Comparison of ENCODE assay signal across 10 cellular contexts in the genomic region with DNA sequence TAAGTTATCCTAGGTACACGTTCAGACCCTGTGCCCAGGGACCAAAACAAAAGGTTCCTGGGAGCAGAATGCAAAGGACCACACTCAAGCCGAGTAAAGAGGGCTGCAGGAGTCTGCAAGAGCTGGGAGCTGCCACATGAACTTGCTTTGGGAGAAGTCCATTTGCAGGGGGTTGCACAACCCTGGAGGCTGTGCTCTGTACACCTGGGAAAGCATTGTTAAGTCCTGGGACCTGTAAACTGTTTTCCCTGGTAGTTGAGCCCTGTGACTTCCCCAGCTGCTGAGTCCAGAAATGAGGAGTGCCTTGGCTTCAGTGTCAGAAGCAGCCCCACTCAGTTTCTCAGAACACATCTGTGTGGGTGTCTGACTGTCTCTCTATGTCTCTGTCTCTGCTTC.
DNase-seq lines count a peak whose midpoint lies in the region; ATAC-seq and TF ChIP-seq lines count a peak whose summit lies in the region.
"Had no signal": no experiment of that assay in that cellular context is flagged by ENCODE, and none has a peak within 500 bp of the region (broad histone marks: within the 10 kb centered on the region; RNA-seq: fewer than 3 reads in every experiment).

No MANE protein-coding gene starts in this region.

- WGBS in mesenchymal stem cell: 58% methylated on average over 2 of the region's 2 CpGs

- H2BK15ac ChIP-seq in mesenchymal stem cell (ENCODE audit: low read depth, poor library complexity, severe bottlenecking): peak overlapping the region; percentile 39

- H3K4me1 ChIP-seq in MM.1S (ENCODE audit: low read length) (peaks cover 15% of the 10 kb centered on the region), mesenchymal stem cell (ENCODE audit: control insufficient read depth, insufficient read depth, low read depth, low read length) (peaks cover 16% of the 10 kb centered on the region)

- ATAC-seq in stimulated activated naive CD8-positive, alpha-beta T cell treated with anti-CD3 and anti-CD28 coated beads, Interleukin-15, Interleukin-2, amounts not matched to agents 100 U/mL and 50 U/mL, for 24 hours: no peak
- no peak for ATAC-seq in HG03521 (IDR thresholded peaks at IDR 0.05; ENCODE audit: unreplicated experiment)

- peak overlapping the region in 1 of 2 experiments; percentile 42 for H3K14ac ChIP-seq in mesenchymal stem cell (ENCODE audit: low read length in 2 of 2)

- H3F3A ChIP-seq in MM.1S (ENCODE audit: insufficient read depth, low read length): no peaks in the 10 kb centered on the region

- H3K9ac ChIP-seq in MM.1S (ENCODE audit: low read length) (no peak overlapping the region; the same call in 1 of the 2 replicates), mesenchymal stem cell (ENCODE audit: low read length) (peak overlapping the region; percentile 75)

- no peaks in the 10 kb centered on the region for H3K79me1 ChIP-seq in mesenchymal stem cell (replicated peaks; ENCODE audit: low read length, poor library complexity, severe bottlenecking)

- H4K91ac ChIP-seq in mesenchymal stem cell (ENCODE audit: low read length): peak overlapping the region; percentile 35

- H2AK5ac ChIP-seq in mesenchymal stem cell (ENCODE audit: low read length, severe bottlenecking): peak overlapping the region; percentile 74

- peak overlapping the region; percentile 48 for H3K4me2 ChIP-seq in MM.1S (ENCODE audit: low read depth, low read length)
- H3K4me2 ChIP-seq in mesenchymal stem cell (ENCODE audit: low read length, poor library complexity, severe bottlenecking): no peak overlapping the region

- DNase-seq in MM.1S: no peak
- DNase-seq in caudate nucleus (lab: John Stamatoyannopoulos, UW): peak in 3 of 61 donors; percentile 14 to 54 (median 19)
- no peak for DNase-seq in mesenchymal stem cell
- DNase-seq in substantia nigra (lab: John Stamatoyannopoulos, UW): peak in 1 of 49 donors; percentile 57
- DNase-seq in stimulated activated naive CD8-positive, alpha-beta T cell treated with anti-CD3 and anti-CD28 coated beads, Interleukin-15, Interleukin-2, amounts not matched to agents 100 U/mL and 50 U/mL, for 24 hours: no peak
- no peak for DNase-seq in NCI-H510A treated with DMSO at 0.1 percent for 48 hours (lab: John Stamatoyannopoulos, UW)
- DNase-seq in midbrain (lab: John Stamatoyannopoulos, UW): no peak
- DNase-seq: KG1, NCI-H2107 had no signal

- no peaks in the 10 kb centered on the region for H3K27me3 ChIP-seq in MM.1S (replicated peaks; ENCODE audit: insufficient read depth, low read length)
- no peaks in the 10 kb centered on the region for H3K27me3 ChIP-seq in mesenchymal stem cell (ENCODE audit: control insufficient read depth in 1 of 2, insufficient read depth in 1 of 2, low read length in 2 of 2)

- H3K79me2 ChIP-seq in MM.1S (ENCODE audit: low read length): no peaks in the 10 kb centered on the region

- H3K4ac ChIP-seq in mesenchymal stem cell (ENCODE audit: low read depth in 1 of 2, low read length in 2 of 2): peak overlapping the region in 1 of 2 experiments; percentile 56

- peak overlapping the region; percentile 11; the same call in 1 of the 2 replicates for H3K27ac ChIP-seq in MM.1S (ENCODE audit: low read length)
- H3K27ac ChIP-seq in caudate nucleus (ENCODE audit: low read depth, low read length): peak overlapping the region; percentile 71
- H3K27ac ChIP-seq in mesenchymal stem cell (ENCODE audit: low read length, poor library complexity, severe bottlenecking): peak overlapping the region; percentile 65
- peak overlapping the region; percentile 51 for H3K27ac ChIP-seq in substantia nigra (ENCODE audit: low read depth, low read length, poor library complexity, severe bottlenecking)

- H3K9me2 ChIP-seq in MM.1S (replicated peaks; ENCODE audit: insufficient read depth, low read length): no peaks in the 10 kb centered on the region

- peak overlapping the region; percentile 12 to 95 for H3K18ac ChIP-seq in mesenchymal stem cell (ENCODE audit: low read depth in 1 of 2, low read length in 2 of 2)

- H4K20me1 ChIP-seq in MM.1S (ENCODE audit: insufficient read depth, low read length): no peaks in the 10 kb centered on the region

- no peaks in the 10 kb centered on the region for H3K9me3 ChIP-seq in MM.1S (replicated peaks; ENCODE audit: insufficient read depth, low read length)
- no peaks in the 10 kb centered on the region for H3K9me3 ChIP-seq in mesenchymal stem cell (ENCODE audit: control insufficient read depth, low read length)

- peak overlapping the region; percentile 71 for H2AFZ ChIP-seq in MM.1S (ENCODE audit: low read length)
- peak overlapping the region; percentile 73 for H2AFZ ChIP-seq in mesenchymal stem cell (ENCODE audit: low read depth, low read length)

- peak overlapping the region; percentile 63 for H2BK5ac ChIP-seq in mesenchymal stem cell (ENCODE audit: low read depth, low read length, poor library complexity, severe bottlenecking)

- no peak overlapping the region for H3K23ac ChIP-seq in mesenchymal stem cell (ENCODE audit: low read length in 2 of 2)

- H4K8ac ChIP-seq in mesenchymal stem cell (ENCODE audit: low read length): peak overlapping the region; percentile 66

- no peak overlapping the region for H3K4me3 ChIP-seq in MM.1S (ENCODE audit: low read length)
- H3K4me3 ChIP-seq in mesenchymal stem cell (ENCODE audit: insufficient read depth in 1 of 2, low read depth in 1 of 2, low read length in 2 of 2): no peak overlapping the region

- no peak overlapping the region for H2BK120ac ChIP-seq in mesenchymal stem cell (ENCODE audit: low read depth, low read length)

- TF ChIP-seq CTCF in MM.1S (IDR thresholded peaks at IDR 0.05; ENCODE audit: low read length): no peak

- H3K36me3 ChIP-seq in MM.1S (replicated peaks; ENCODE audit: insufficient read depth, low read length): no peaks in the 10 kb centered on the region
- no peaks in the 10 kb centered on the region for H3K36me3 ChIP-seq in mesenchymal stem cell (ENCODE audit: control insufficient read depth in 1 of 2, insufficient read depth in 2 of 2, low read depth in 1 of 2, low read length in 2 of 2)

- H2BK12ac ChIP-seq in mesenchymal stem cell (ENCODE audit: low read length in 2 of 2): peak overlapping the region in 1 of 2 experiments; percentile 90

Comparison
In these comparisons a context has a peak if more than half of its experiments do, and no peak if none do; other contexts are left out.
1. H3K27ac ChIP-seq: peak in every context shown above with its lines; median percentile 71 in caudate nucleus; 65 in mesenchymal stem cell; 51 in substantia nigra; 11 in MM.1S.